Comparison of ENCODE assay signal across 12 cellular contexts in the genomic region with DNA sequence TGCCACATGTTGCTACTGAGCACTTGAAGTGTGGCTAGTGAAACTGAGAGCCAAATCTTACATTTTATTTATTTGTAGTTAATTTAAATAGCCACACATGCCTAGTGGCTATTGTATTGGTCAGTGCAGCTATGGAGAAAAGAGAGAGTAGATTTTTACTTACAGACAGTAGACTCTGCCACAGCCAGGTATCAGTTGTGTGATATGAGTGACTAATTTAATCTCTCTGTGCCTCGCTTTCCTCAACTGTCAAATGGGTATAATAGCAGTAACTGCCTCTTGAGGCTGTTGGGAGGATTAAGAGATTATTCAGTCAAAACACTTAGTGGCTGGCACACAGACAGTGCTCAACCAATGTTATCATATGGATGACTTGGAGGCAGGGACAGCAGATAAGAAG.
"Had no signal": no experiment of that assay in that cellular context is flagged by ENCODE, and none has a peak within 500 bp of the region (broad histone marks: within the 10 kb centered on the region; RNA-seq: fewer than 3 reads in every experiment).

No MANE protein-coding gene starts in this region.

- DNase-seq: cerebellar nuclear complex; esophagus squamous epithelium; hippocampal formation; nephron progenitor cell; retina; stimulated activated CD4-positive, alpha-beta T cell treated with anti-CD3 and anti-CD28 coated beads, Interleukin-12 subunit alpha, Interleukin-12 subunit beta, amount 100 ng/mL, for 4 hours; stimulated activated naive CD4-positive, alpha-beta T cell; stomach had no signal

- H3K9me3 Mint-ChIP-seq: dendritic cell treated with granulocyte-macrophage colony-stimulating factor and Interleukin-4, amounts not matched to agents 40 ng/mL and 50 ng/mL, for 4 days; mesothelial cell of epicardium; nephron progenitor cell had no signal

- H3K36me3 ChIP-seq: esophagus squamous epithelium, stomach had no signal

- H3K27ac ChIP-seq: esophagus squamous epithelium, psoas muscle, stomach had no signal

- H3K27ac Mint-ChIP-seq: dendritic cell treated with granulocyte-macrophage colony-stimulating factor and Interleukin-4, amounts not matched to agents 40 ng/mL and 50 ng/mL, for 4 days; mesothelial cell of epicardium; nephron progenitor cell had no signal

- H3K4me1 ChIP-seq: esophagus squamous epithelium, psoas muscle, stomach had no signal

- H3K27me3 ChIP-seq: stomach had no signal

- H3K36me3 Mint-ChIP-seq: mesothelial cell of epicardium had no signal

- H3K9me3 ChIP-seq: esophagus squamous epithelium, psoas muscle, stomach, thoracic aorta had no signal

- H3K4me3 Mint-ChIP-seq: dendritic cell treated with granulocyte-macrophage colony-stimulating factor and Interleukin-4, amounts not matched to agents 40 ng/mL and 50 ng/mL, for 4 days; mesothelial cell of epicardium; nephron progenitor cell had no signal

- H3K4me3 ChIP-seq: esophagus squamous epithelium, psoas muscle, stomach, thoracic aorta had no signal
